Comparison of ENCODE assay signal across 14 cellular contexts in the genomic region with DNA sequence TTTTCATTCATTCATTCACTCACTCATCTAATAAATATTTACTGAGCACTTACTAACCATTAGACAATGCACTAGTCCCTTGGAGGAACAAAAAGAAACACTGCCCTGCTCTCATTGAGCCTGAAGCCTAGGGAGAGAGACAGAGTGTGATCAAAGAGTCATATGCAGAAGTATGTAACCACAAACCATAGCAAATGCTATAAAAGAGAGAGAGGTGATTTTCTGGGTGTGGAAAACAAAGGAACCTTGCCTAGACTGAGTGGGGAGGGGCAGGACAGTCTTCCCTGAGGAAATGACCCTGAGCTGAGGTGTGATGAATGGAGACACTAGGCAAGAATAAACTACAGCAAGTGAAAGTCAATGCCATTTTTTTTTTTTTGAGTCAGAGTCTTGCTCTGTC. TPM values are rescaled to one million over a fixed set of nuclear protein-coding genes. Genes with fewer than 3 reads are reported as not detected.
DNase-seq lines count a peak whose midpoint lies in the region; ATAC-seq, FAIRE-seq and TF ChIP-seq lines count a peak whose summit lies in the region.
"Had no signal": no experiment of that assay in that cellular context is flagged by ENCODE, and none has a peak within 500 bp of the region (broad histone marks: within the 10 kb centered on the region; RNA-seq: fewer than 3 reads in every experiment).

No MANE protein-coding gene starts in this region.

- peaks cover 6% of the 10 kb centered on the region for H3K36me3 Mint-ChIP-seq in MCF 10A (ENCODE audit: insufficient read depth, unreplicated experiment)

- BruUV-seq in MCF 10A (replicated peaks; lab: Mats Ljungman, UMichigan), result no TSS peak

- H3K4me1 Mint-ChIP-seq in MCF 10A (ENCODE audit: insufficient read depth, unreplicated experiment), result peaks cover 60% of the 10 kb centered on the region

- H3K27me3 Mint-ChIP-seq in MCF 10A (ENCODE audit: insufficient read depth, unreplicated experiment), result no peaks in the 10 kb centered on the region

- DNase-seq in MCF 10A (ENCODE audit: unreplicated experiment) (peak; percentile 96), breast epithelium (ENCODE audit: low spot score in 2 of 2) (no peak), RCC 7860 (ENCODE audit: low spot score) (peak; percentile 99), fibroblast of villous mesenchyme (ENCODE audit: low read depth) (peak; percentile 39), 8988T (no peak), DMS 273 treated with DMSO at 0.1 percent for 48 hours (lab: John Stamatoyannopoulos, UW) (no peak), SHP77 (lab: John Stamatoyannopoulos, UW) (no peak)
- DNase-seq: activated effector memory CD4-positive, alpha-beta T cell treated with Interleukin-2 at 50 U/mL for 16 hours; AML-193; effector CD4-positive, alpha-beta T cell; left ventricle myocardium superior; NCI-H446 had no signal

- TF ChIP-seq POLR2A in breast epithelium (IDR thresholded peaks at IDR 0.05), result no peak

- H3K9me3 Mint-ChIP-seq in MCF 10A (ENCODE audit: unreplicated experiment), result no peaks in the 10 kb centered on the region

- TF ChIP-seq CTCF in MCF 10A (IDR thresholded peaks at IDR 0.05; ENCODE audit: unreplicated experiment), result no peak
- no peak for TF ChIP-seq CTCF in breast epithelium (IDR thresholded peaks at IDR 0.05)
- TF ChIP-seq CTCF in fibroblast of villous mesenchyme (IDR thresholded peaks at IDR 0.05; ENCODE audit: insufficient read depth, low read depth, low read length), result no peak

- H3K9me3 ChIP-seq in breast epithelium, result no peaks in the 10 kb centered on the region

- no peaks in the 10 kb centered on the region for H3K4me1 ChIP-seq in breast epithelium

- no peak overlapping the region for H3K4me3 ChIP-seq in breast epithelium
- H3K4me3 ChIP-seq in fibroblast of villous mesenchyme (ENCODE audit: low read depth, low read length), result no peak overlapping the region

- no peaks in the 10 kb centered on the region for H3K27me3 ChIP-seq in breast epithelium

- H3K4me3 Mint-ChIP-seq in MCF 10A (ENCODE audit: unreplicated experiment), result no peak overlapping the region

- H3K36me3 ChIP-seq in breast epithelium, result no peaks in the 10 kb centered on the region

- H3K27ac Mint-ChIP-seq in MCF 10A (ENCODE audit: low read depth, unreplicated experiment), result peak overlapping the region; percentile 15

- ATAC-seq in HG03135 (IDR thresholded peaks at IDR 0.05; ENCODE audit: unreplicated experiment), result no peak
- ATAC-seq: left ventricle myocardium superior, sciatic nerve had no signal

- POLR2A ChIA-PET in MCF 10A (lab: Yijun Ruan, JAX), result interaction anchor here (0.7 kb wide), 1 partner anchor 26 kb away, joined by 3 read pairs; no protein-coding TSS in a partner anchor

- FAIRE-seq in RCC 7860 (lab: Jason Lieb, UNC), result peak; percentile 99

- CTCF ChIA-PET in MCF 10A (lab: Yijun Ruan, JAX), result interaction anchor here (0.7 to 2.4 kb wide), 3 partner anchors 10 to 451 kb away, joined by 4 to 10 read pairs (median 5); no protein-coding TSS in a partner anchor

- no peak overlapping the region for H3K27ac ChIP-seq in breast epithelium

- intact Hi-C loops in MCF 10A (cut with micrococcal nuclease), result loop anchor here (5.0 kb wide), 1 partner anchor 78 kb away; no protein-coding TSS in a partner anchor
- intact Hi-C loops in breast epithelium (cut with DNase I; ENCODE audit: low total_unique reads), result loop anchor here (2.0 kb wide), 1 partner anchor 73 kb away; no protein-coding TSS in a partner anchor

RNA-seq across cellular contexts. Expression of gene ADRA1B, which starts 10.8 kb away (rescaled TPM):
- total RNA-seq in MCF 10A (2022), result 0.14 TPM in 1 of 2 replicates, not detected in the other
- total RNA-seq in breast epithelium, result 1 to 10 TPM in 1 of 3 donors, under 1 TPM in 2; 0.33 to 2.9 (median 0.88) TPM
- total RNA-seq in fibroblast of villous mesenchyme, result under 0.01 and 0.43 TPM in 2 replicates

Comparison
In these comparisons a context has a peak if more than half of its experiments do, and no peak if none do; other contexts are left out.
1. DNase-seq: peak in MCF 10A (single experiment), RCC 7860 (single experiment) and fibroblast of villous mesenchyme (single experiment); none in breast epithelium (0 of 2), 8988T (single experiment), DMS 273 treated with DMSO at 0.1 percent for 48 hours (single experiment) and SHP77 (0 of 2).